ENCODE assay signal across 25 cellular contexts in the genomic region with DNA sequence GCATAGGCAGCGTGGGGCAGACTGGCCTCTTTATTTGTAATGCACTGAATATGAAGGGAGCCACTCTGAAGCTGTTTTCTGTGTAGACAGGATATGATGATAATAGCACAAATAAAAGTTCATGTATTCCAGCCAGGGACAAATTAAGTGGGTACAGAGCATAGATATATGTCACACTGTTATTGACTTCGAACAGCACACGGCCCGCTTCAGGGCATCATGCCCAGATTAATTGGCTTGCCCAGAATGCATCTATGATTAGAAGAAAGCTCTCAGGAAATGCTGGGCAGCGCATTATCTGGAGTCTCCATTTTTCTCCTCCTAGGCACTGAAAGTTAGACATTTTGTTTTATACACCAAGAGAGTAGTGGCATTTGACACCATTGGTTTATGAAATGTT. TPM values are rescaled to one million over a fixed set of nuclear protein-coding genes. Genes with fewer than 3 reads are reported as not detected.
DNase-seq lines count a peak whose midpoint lies in the region; ATAC-seq, FAIRE-seq and TF ChIP-seq lines count a peak whose summit lies in the region.
"Had no signal": no experiment of that assay in that cellular context is flagged by ENCODE, and none has a peak within 500 bp of the region (broad histone marks: within the 10 kb centered on the region; RNA-seq: fewer than 3 reads in every experiment).

No MANE protein-coding gene starts in this region.

- peak overlapping the region in 40 of 59 donors; percentile 2 to 73 (median 54) for H3K27ac ChIP-seq in dorsolateral prefrontal cortex
- H3K27ac ChIP-seq in pancreas = no peak overlapping the region
- H3K27ac ChIP-seq: 22Rv1, colonic mucosa, esophagus muscularis mucosa, neutrophil, vagina had no signal

- no peaks in the 10 kb centered on the region for H3K36me3 ChIP-seq in pancreas
- H3K36me3 ChIP-seq: colonic mucosa, esophagus muscularis mucosa, neutrophil, vagina had no signal

- TF ChIP-seq CTCF in dorsolateral prefrontal cortex (IDR thresholded peaks at IDR 0.05 in 54 of 56, conservative IDR thresholded peaks at IDR 0.05 in 2 of 56; ENCODE audit: low read depth in 1 of 56, partially characterized antibody in 56 of 56) (no peak), pancreas (IDR thresholded peaks at IDR 0.05) (no peak)

- H3K36me3 Mint-ChIP-seq in T-cell = no peaks in the 10 kb centered on the region
- H3K36me3 Mint-ChIP-seq in activated CD4-positive, alpha-beta T cell treated with anti-CD3 and anti-CD28 coated beads, Interleukin-2, amount 10 ng/mL, durations not matched to agents 7 days and 5 days (ENCODE audit: low read depth) = no peaks in the 10 kb centered on the region
- H3K36me3 Mint-ChIP-seq: brain; CD4-positive, CD25-positive, alpha-beta regulatory T cell had no signal

- intact Hi-C loops in dorsolateral prefrontal cortex (cut with DNase I) = no loop called here
- intact Hi-C loops in pancreas (cut with DNase I) = no loop called here

- no peak overlapping the region for H3K4me3 Mint-ChIP-seq in T-cell
- no peak overlapping the region for H3K4me3 Mint-ChIP-seq in activated CD4-positive, alpha-beta T cell treated with anti-CD3 and anti-CD28 coated beads, Interleukin-2, amount 10 ng/mL, durations not matched to agents 7 days and 5 days
- H3K4me3 Mint-ChIP-seq: activated CD4-positive, alpha-beta T cell treated with anti-CD3 and anti-CD28 coated beads, Interleukin-2, amount 10 ng/mL, durations not matched to agents 24 days and 14 days; activated T-cell treated with anti-CD3 and anti-CD28 coated beads, Interleukin-2, amount 50 U/mL, for 4 hours; brain; CD4-positive, CD25-positive, alpha-beta regulatory T cell had no signal

- DNase-seq in DMS 273 (lab: John Stamatoyannopoulos, UW; ENCODE audit: unreplicated experiment) (peak; percentile 33), DMS 273 treated with DMSO at 0.1 percent for 48 hours (lab: John Stamatoyannopoulos, UW) (no peak), NCI-H1105 (lab: John Stamatoyannopoulos, UW) (peak; percentile 54), dorsolateral prefrontal cortex (no peak), pancreas (peak in 3 of 6 donors; percentile 10 to 47 (median 20)), T-cell (no peak)
- DNase-seq in activated CD4-positive, alpha-beta T cell treated with anti-CD3 and anti-CD28 coated beads, Interleukin-2, amount 10 ng/mL, durations not matched to agents 7 days and 5 days = no peak
- DNase-seq: activated CD4-positive, alpha-beta T cell treated with anti-CD3 and anti-CD28 coated beads, Interleukin-2, amount 10 ng/mL, durations not matched to agents 24 days and 14 days; activated naive CD4-positive, alpha-beta T cell; activated T-cell treated with anti-CD3 and anti-CD28 coated beads, Interleukin-2, amount 50 U/mL, for 4 hours; CD4-positive, CD25-positive, alpha-beta regulatory T cell; colonic mucosa; foreskin melanocyte; left colon; mesendoderm; NCI-H2029; stimulated activated naive CD4-positive, alpha-beta T cell; T-helper 9 cell had no signal

- 30 to 32% methylated on average over 5 of the region's 5 CpGs for WGBS in pancreas, 2 donors

- ATAC-seq in pancreas (peak; percentile 55 to 78 (median 62)), GM21576 (IDR thresholded peaks at IDR 0.05; ENCODE audit: unreplicated experiment) (no peak), T-cell (replicated peaks in 1 of 4) (no peak)
- ATAC-seq: activated T-cell treated with anti-CD3 and anti-CD28 coated beads, Interleukin-2, amount 50 U/mL, for 4 hours; left colon had no signal

- H3K4me1 ChIP-seq in pancreas = peaks cover 0 to 4% (median 0%) of the 10 kb centered on the region in 3 donors
- H3K4me1 ChIP-seq: colonic mucosa, vagina had no signal

- no peaks in the 10 kb centered on the region for H3K9me3 Mint-ChIP-seq in T-cell
- H3K9me3 Mint-ChIP-seq in activated CD4-positive, alpha-beta T cell treated with anti-CD3 and anti-CD28 coated beads, Interleukin-2, amount 10 ng/mL, durations not matched to agents 7 days and 5 days = no peaks in the 10 kb centered on the region
- H3K9me3 Mint-ChIP-seq: activated CD4-positive, alpha-beta T cell treated with anti-CD3 and anti-CD28 coated beads, Interleukin-2, amount 10 ng/mL, durations not matched to agents 24 days and 14 days; activated T-cell treated with anti-CD3 and anti-CD28 coated beads, Interleukin-2, amount 50 U/mL, for 4 hours had no signal

- H3K27ac Mint-ChIP-seq in T-cell = no peak overlapping the region
- H3K27ac Mint-ChIP-seq in activated CD4-positive, alpha-beta T cell treated with anti-CD3 and anti-CD28 coated beads, Interleukin-2, amount 10 ng/mL, durations not matched to agents 7 days and 5 days = no peak overlapping the region
- H3K27ac Mint-ChIP-seq: activated CD4-positive, alpha-beta T cell treated with anti-CD3 and anti-CD28 coated beads, Interleukin-2, amount 10 ng/mL, durations not matched to agents 24 days and 14 days; CD4-positive, CD25-positive, alpha-beta regulatory T cell had no signal

- H3K4me3 ChIP-seq in dorsolateral prefrontal cortex (no peak overlapping the region), pancreas (no peak overlapping the region)
- H3K4me3 ChIP-seq: colonic mucosa, esophagus muscularis mucosa, vagina had no signal

- H3K27me3 ChIP-seq in dorsolateral prefrontal cortex (no peaks in the 10 kb centered on the region), pancreas (no peaks in the 10 kb centered on the region)
- H3K27me3 ChIP-seq: colonic mucosa, esophagus muscularis mucosa, neutrophil, vagina had no signal

- no peak for FAIRE-seq in pancreas (lab: Jason Lieb, UNC)
- FAIRE-seq: H54 had no signal

- CTCF ChIA-PET in T-cell (lab: Charles Lee) = interaction anchor here in 1 of 2 donors (0.6 kb wide), 1 partner anchor 14 kb away, joined by 7 read pairs; no protein-coding TSS in a partner anchor
- CTCF ChIA-PET in activated CD4-positive, alpha-beta T cell treated with anti-CD3 and anti-CD28 coated beads, Interleukin-2, amount 10 ng/mL, durations not matched to agents 7 days and 5 days (lab: Charles Lee) = interaction anchor here (1.1 kb wide), 1 partner anchor 9 kb away, joined by 3 read pairs; no protein-coding TSS in a partner anchor

- H3K9me3 ChIP-seq in pancreas = no peaks in the 10 kb centered on the region
- H3K9me3 ChIP-seq: colonic mucosa, esophagus muscularis mucosa, neutrophil, vagina had no signal

- H3K4me1 Mint-ChIP-seq in T-cell = no peaks in the 10 kb centered on the region
- no peaks in the 10 kb centered on the region for H3K4me1 Mint-ChIP-seq in activated CD4-positive, alpha-beta T cell treated with anti-CD3 and anti-CD28 coated beads, Interleukin-2, amount 10 ng/mL, durations not matched to agents 7 days and 5 days
- H3K4me1 Mint-ChIP-seq: activated CD4-positive, alpha-beta T cell treated with anti-CD3 and anti-CD28 coated beads, Interleukin-2, amount 10 ng/mL, durations not matched to agents 24 days and 14 days; CD4-positive, CD25-positive, alpha-beta regulatory T cell had no signal

- POLR2A ChIA-PET in T-cell (lab: Charles Lee) = no interaction called here
- POLR2A ChIA-PET in activated CD4-positive, alpha-beta T cell treated with anti-CD3 and anti-CD28 coated beads, Interleukin-2, amount 10 ng/mL, durations not matched to agents 7 days and 5 days (lab: Charles Lee) = no interaction called here

- H3K27me3 Mint-ChIP-seq in T-cell = peaks cover 3 to 4% of the 10 kb centered on the region in 2 donors
- H3K27me3 Mint-ChIP-seq in activated CD4-positive, alpha-beta T cell treated with anti-CD3 and anti-CD28 coated beads, Interleukin-2, amount 10 ng/mL, durations not matched to agents 7 days and 5 days = peaks cover 9% of the 10 kb centered on the region
- H3K27me3 Mint-ChIP-seq: CD4-positive, CD25-positive, alpha-beta regulatory T cell had no signal

RNA-seq across cellular contexts. Expression of gene SASH1, which starts 26.3 kb away (rescaled TPM):
- total RNA-seq in dorsolateral prefrontal cortex (100 to 1,000 TPM in 105 of 120 experiments, 10 to 100 TPM in 15; 67.5 to 387 (median 117) TPM), pancreas (10 to 100 TPM in 3 of 6 donors, 1 to 10 TPM in 3; 7.6 to 15.3 (median 10.2) TPM), T-cell (1 to 10 TPM in 2 of 5 donors, under 1 TPM in 3; 0.26 to 5.5 (median 0.95) TPM)
- 1 to 10 TPM; 5.1 to 7.0 TPM for polyA plus RNA-seq in pancreas
- total RNA-seq in activated CD4-positive, alpha-beta T cell treated with anti-CD3 and anti-CD28 coated beads, Interleukin-2, amount 10 ng/mL, durations not matched to agents 7 days and 5 days = under 1 TPM; 0.47 to 0.50 TPM
- total RNA-seq: CD4-positive, CD25-positive, alpha-beta regulatory T cell had no signal

Comparison
In these comparisons a context has a peak if more than half of its experiments do, and no peak if none do; other contexts are left out.
1. DNase-seq: peak in DMS 273 (single experiment) and NCI-H1105 (single experiment); none in DMS 273 treated with DMSO at 0.1 percent for 48 hours (single experiment), dorsolateral prefrontal cortex (0 of 10), T-cell (0 of 34) and activated CD4-positive, alpha-beta T cell treated with anti-CD3 and anti-CD28 coated beads, Interleukin-2, amount 10 ng/mL, durations not matched to agents 7 days and 5 days (single experiment).
2. H3K27ac ChIP-seq: peak in dorsolateral prefrontal cortex (40 of 59); none in pancreas (0 of 4).
3. ATAC-seq: peak in pancreas (4 of 4); none in GM21576 (single experiment) and T-cell (0 of 4).
4. RNA of gene SASH1, which starts 26.3 kb away (total RNA-seq): 67.5 to 387 TPM in dorsolateral prefrontal cortex; 7.6 to 15.3 TPM in pancreas, 0.26 to 5.5 TPM in T-cell and 0.47 to 0.50 TPM in activated CD4-positive, alpha-beta T cell treated with anti-CD3 and anti-CD28 coated beads, Interleukin-2, amount 10 ng/mL, durations not matched to agents 7 days and 5 days; every median in the first group is over 4 times any median in the second.